1 cellular context compared by ENCODE assay signal in the genomic region with DNA sequence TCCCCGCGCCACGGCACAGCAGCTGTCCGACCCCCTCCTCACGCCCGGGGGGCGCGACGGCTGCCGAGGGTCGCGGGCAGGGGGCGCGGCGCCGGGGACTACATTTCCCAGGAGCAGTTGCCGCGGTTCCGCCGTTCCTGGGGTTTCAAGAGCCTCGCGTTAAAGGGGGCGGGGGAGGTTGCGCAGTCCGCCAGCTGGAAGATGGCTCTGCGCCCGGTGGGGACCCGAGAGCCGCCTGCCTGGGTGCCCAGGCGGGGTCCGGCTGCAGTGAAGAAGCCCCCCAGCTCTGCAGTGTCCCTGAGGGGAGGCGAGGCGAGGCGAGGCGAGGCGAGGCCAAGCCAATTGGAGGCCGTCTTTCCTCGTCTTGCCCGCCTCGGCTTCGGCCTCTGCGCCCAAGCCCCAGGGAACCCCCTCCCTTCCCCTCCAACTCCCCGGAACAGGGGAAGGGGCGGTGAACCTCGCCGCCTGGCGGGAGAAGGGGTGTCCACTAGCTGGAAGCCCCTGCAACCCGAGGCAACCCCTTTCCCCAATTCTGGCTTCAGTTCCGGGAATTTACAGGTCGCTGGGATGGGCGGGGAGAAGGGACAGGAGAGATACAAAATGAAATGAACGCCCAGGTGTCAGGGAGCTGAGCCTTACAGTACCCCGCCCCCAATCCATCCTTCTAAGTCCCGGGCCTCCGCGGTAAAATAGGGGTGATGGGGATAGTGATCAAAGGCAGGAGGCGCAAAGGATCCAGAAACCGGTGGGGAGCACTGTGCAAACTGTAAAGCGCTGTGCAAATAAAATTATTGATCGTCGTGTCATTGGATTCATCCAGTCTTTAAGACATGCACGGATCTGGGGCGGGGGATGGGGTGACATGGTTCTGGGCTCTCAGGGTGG.
TF ChIP-seq lines count a peak whose summit lies in the region.

No MANE protein-coding gene starts in this region.

TF ChIP-seq in K562, 482 proteins besides CTCF, POLR2A, EP300 and RAD21 (continued from another document and continues in another):
- TF ChIP-seq, protein P1, sequence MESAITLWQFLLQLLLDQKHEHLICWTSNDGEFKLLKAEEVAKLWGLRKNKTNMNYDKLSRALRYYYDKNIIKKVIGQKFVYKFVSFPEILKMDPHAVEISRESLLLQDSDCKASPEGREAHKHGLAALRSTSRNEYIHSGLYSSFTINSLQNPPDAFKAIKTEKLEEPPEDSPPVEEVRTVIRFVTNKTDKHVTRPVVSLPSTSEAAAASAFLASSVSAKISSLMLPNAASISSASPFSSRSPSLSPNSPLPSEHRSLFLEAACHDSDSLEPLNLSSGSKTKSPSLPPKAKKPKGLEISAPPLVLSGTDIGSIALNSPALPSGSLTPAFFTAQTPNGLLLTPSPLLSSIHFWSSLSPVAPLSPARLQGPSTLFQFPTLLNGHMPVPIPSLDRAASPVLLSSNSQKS (CRISPR knock-in tag; IDR thresholded peaks at IDR 0.05): no peak
- TF ChIP-seq CREBBP (IDR thresholded peaks at IDR 0.05; ENCODE audit: low read depth, low read length) (no peak), CEBPB (tag; IDR thresholded peaks at IDR 0.05) (peak; percentile 74), SAFB (IDR thresholded peaks at IDR 0.05; ENCODE audit: borderline replicate concordance, low read depth, low read length) (no peak), SMAD3 (CRISPR knock-in tag; conservative IDR thresholded peaks at IDR 0.05) (no peak), ZSCAN32 (CRISPR knock-in tag; IDR thresholded peaks at IDR 0.05) (no peak), SUPT5H (IDR thresholded peaks at IDR 0.05) (no peak), DPF2 (IDR thresholded peaks at IDR 0.05) (no peak), PHF8 (IDR thresholded peaks at IDR 0.05; ENCODE audit: borderline replicate concordance, low read length) (peak; percentile 40; the same call in 1 of the 2 replicates), FOXP1 (CRISPR knock-in tag; IDR thresholded peaks at IDR 0.05) (no peak), ZNF431 (CRISPR knock-in tag; IDR thresholded peaks at IDR 0.05) (no peak), SIX5 (IDR thresholded peaks at IDR 0.05; ENCODE audit: borderline replicate concordance in 1 of 2, insufficient read depth in 1 of 2, low read depth in 1 of 2, low read length in 2 of 2) (0 out of 4 replicates have a peak, but pooled peaks have one; percentile 36), ATF1 (CRISPR knock-in tag; IDR thresholded peaks at IDR 0.05) (no peak), ATF1 (tag; IDR thresholded peaks at IDR 0.05) (peak; percentile 35; the same call in 1 of the 2 replicates), CXXC5 (CRISPR knock-in tag; IDR thresholded peaks at IDR 0.05) (peak; percentile 78), NEUROD1 (IDR thresholded peaks at IDR 0.05; ENCODE audit: borderline replicate concordance, low read depth, low read length, partially characterized antibody) (no peak), PRPF4 (IDR thresholded peaks at IDR 0.05; ENCODE audit: insufficient read depth, low read depth, low read length, poor library complexity, severe bottlenecking) (no peak), CREM (IDR thresholded peaks at IDR 0.05; ENCODE audit: low read depth) (no peak), PHTF2 (CRISPR knock-in tag; IDR thresholded peaks at IDR 0.05) (no peak), TAF1 (IDR thresholded peaks at IDR 0.05; ENCODE audit: control insufficient read depth, extremely low read depth, insufficient read depth, low read length, severe bottlenecking) (no peak), SPI1 (IDR thresholded peaks at IDR 0.05; ENCODE audit: borderline replicate concordance, low read depth, low read length) (no peak), L3MBTL2 (IDR thresholded peaks at IDR 0.05) (no peak), HDAC1 (IDR thresholded peaks at IDR 0.05) (0 out of 4 replicates have a peak, but pooled peaks of 1 of the 2 experiments have one; percentile 12)
- TF ChIP-seq, protein P2, sequence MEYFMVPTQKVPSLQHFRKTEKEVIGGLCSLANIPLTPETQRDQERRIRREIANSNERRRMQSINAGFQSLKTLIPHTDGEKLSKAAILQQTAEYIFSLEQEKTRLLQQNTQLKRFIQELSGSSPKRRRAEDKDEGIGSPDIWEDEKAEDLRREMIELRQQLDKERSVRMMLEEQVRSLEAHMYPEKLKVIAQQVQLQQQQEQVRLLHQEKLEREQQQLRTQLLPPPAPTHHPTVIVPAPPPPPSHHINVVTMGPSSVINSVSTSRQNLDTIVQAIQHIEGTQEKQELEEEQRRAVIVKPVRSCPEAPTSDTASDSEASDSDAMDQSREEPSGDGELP (CRISPR knock-in tag; IDR thresholded peaks at IDR 0.05; ENCODE audit: borderline replicate concordance): peak; percentile 94
- TF ChIP-seq, protein P3, sequence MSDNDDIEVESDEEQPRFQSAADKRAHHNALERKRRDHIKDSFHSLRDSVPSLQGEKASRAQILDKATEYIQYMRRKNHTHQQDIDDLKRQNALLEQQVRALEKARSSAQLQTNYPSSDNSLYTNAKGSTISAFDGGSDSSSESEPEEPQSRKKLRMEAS (CRISPR knock-in tag; IDR thresholded peaks at IDR 0.05): 0 out of 2 replicates have a peak, but pooled peaks have one; percentile 37
- TF ChIP-seq, protein P4, sequence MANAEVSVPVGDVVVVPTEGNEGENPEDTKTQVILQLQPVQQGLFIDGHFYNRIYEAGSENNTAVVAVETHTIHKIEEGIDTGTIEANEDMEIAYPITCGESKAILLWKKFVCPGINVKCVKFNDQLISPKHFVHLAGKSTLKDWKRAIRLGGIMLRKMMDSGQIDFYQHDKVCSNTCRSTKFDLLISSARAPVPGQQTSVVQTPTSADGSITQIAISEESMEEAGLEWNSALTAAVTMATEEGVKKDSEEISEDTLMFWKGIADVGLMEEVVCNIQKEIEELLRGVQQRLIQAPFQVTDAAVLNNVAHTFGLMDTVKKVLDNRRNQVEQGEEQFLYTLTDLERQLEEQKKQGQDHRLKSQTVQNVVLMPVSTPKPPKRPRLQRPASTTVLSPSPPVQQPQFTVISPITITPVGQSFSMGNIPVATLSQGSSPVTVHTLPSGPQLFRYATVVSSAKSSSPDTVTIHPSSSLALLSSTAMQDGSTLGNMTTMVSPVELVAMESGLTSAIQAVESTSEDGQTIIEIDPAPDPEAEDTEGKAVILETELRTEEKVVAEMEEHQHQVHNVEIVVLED (CRISPR knock-in tag; IDR thresholded peaks at IDR 0.05): peak; percentile 50
- TF ChIP-seq, protein P5, sequence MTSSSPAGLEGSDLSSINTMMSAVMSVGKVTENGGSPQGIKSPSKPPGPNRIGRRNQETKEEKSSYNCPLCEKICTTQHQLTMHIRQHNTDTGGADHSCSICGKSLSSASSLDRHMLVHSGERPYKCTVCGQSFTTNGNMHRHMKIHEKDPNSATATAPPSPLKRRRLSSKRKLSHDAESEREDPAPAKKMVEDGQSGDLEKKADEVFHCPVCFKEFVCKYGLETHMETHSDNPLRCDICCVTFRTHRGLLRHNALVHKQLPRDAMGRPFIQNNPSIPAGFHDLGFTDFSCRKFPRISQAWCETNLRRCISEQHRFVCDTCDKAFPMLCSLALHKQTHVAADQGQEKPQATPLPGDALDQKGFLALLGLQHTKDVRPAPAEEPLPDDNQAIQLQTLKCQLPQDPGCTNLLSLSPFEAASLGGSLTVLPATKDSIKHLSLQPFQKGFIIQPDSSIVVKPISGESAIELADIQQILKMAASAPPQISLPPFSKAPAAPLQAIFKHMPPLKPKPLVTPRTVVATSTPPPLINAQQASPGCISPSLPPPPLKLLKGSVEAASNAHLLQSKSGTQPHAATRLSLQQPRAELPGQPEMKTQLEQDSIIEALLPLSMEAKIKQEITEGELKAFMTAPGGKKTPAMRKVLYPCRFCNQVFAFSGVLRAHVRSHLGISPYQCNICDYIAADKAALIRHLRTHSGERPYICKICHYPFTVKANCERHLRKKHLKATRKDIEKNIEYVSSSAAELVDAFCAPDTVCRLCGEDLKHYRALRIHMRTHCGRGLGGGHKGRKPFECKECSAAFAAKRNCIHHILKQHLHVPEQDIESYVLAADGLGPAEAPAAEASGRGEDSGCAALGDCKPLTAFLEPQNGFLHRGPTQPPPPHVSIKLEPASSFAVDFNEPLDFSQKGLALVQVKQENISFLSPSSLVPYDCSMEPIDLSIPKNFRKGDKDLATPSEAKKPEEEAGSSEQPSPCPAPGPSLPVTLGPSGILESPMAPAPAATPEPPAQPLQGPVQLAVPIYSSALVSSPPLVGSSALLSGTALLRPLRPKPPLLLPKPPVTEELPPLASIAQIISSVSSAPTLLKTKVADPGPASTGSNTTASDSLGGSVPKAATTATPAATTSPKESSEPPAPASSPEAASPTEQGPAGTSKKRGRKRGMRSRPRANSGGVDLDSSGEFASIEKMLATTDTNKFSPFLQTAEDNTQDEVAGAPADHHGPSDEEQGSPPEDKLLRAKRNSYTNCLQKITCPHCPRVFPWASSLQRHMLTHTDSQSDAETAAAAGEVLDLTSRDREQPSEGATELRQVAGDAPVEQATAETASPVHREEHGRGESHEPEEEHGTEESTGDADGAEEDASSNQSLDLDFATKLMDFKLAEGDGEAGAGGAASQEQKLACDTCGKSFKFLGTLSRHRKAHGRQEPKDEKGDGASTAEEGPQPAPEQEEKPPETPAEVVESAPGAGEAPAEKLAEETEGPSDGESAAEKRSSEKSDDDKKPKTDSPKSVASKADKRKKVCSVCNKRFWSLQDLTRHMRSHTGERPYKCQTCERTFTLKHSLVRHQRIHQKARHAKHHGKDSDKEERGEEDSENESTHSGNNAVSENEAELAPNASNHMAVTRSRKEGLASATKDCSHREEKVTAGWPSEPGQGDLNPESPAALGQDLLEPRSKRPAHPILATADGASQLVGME (CRISPR knock-in tag; IDR thresholded peaks at IDR 0.05): no peak
- TF ChIP-seq, protein P6, sequence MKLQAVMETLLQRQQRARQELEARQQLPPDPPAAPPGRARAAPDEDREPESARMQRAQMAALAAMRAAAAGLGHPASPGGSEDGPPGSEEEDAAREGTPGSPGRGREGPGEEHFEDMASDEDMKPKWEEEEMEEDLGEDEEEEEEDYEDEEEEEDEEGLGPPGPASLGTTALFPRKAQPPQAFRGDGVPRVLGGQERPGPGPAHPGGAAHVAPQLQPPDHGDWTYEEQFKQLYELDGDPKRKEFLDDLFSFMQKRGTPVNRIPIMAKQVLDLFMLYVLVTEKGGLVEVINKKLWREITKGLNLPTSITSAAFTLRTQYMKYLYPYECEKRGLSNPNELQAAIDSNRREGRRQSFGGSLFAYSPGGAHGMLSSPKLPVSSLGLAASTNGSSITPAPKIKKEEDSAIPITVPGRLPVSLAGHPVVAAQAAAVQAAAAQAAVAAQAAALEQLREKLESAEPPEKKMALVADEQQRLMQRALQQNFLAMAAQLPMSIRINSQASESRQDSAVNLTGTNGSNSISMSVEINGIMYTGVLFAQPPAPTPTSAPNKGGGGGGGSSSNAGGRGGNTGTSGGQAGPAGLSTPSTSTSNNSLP (IDR thresholded peaks at IDR 0.05; ENCODE audit: borderline replicate concordance, low read depth, low read length): no peak
- TF ChIP-seq, protein P7, sequence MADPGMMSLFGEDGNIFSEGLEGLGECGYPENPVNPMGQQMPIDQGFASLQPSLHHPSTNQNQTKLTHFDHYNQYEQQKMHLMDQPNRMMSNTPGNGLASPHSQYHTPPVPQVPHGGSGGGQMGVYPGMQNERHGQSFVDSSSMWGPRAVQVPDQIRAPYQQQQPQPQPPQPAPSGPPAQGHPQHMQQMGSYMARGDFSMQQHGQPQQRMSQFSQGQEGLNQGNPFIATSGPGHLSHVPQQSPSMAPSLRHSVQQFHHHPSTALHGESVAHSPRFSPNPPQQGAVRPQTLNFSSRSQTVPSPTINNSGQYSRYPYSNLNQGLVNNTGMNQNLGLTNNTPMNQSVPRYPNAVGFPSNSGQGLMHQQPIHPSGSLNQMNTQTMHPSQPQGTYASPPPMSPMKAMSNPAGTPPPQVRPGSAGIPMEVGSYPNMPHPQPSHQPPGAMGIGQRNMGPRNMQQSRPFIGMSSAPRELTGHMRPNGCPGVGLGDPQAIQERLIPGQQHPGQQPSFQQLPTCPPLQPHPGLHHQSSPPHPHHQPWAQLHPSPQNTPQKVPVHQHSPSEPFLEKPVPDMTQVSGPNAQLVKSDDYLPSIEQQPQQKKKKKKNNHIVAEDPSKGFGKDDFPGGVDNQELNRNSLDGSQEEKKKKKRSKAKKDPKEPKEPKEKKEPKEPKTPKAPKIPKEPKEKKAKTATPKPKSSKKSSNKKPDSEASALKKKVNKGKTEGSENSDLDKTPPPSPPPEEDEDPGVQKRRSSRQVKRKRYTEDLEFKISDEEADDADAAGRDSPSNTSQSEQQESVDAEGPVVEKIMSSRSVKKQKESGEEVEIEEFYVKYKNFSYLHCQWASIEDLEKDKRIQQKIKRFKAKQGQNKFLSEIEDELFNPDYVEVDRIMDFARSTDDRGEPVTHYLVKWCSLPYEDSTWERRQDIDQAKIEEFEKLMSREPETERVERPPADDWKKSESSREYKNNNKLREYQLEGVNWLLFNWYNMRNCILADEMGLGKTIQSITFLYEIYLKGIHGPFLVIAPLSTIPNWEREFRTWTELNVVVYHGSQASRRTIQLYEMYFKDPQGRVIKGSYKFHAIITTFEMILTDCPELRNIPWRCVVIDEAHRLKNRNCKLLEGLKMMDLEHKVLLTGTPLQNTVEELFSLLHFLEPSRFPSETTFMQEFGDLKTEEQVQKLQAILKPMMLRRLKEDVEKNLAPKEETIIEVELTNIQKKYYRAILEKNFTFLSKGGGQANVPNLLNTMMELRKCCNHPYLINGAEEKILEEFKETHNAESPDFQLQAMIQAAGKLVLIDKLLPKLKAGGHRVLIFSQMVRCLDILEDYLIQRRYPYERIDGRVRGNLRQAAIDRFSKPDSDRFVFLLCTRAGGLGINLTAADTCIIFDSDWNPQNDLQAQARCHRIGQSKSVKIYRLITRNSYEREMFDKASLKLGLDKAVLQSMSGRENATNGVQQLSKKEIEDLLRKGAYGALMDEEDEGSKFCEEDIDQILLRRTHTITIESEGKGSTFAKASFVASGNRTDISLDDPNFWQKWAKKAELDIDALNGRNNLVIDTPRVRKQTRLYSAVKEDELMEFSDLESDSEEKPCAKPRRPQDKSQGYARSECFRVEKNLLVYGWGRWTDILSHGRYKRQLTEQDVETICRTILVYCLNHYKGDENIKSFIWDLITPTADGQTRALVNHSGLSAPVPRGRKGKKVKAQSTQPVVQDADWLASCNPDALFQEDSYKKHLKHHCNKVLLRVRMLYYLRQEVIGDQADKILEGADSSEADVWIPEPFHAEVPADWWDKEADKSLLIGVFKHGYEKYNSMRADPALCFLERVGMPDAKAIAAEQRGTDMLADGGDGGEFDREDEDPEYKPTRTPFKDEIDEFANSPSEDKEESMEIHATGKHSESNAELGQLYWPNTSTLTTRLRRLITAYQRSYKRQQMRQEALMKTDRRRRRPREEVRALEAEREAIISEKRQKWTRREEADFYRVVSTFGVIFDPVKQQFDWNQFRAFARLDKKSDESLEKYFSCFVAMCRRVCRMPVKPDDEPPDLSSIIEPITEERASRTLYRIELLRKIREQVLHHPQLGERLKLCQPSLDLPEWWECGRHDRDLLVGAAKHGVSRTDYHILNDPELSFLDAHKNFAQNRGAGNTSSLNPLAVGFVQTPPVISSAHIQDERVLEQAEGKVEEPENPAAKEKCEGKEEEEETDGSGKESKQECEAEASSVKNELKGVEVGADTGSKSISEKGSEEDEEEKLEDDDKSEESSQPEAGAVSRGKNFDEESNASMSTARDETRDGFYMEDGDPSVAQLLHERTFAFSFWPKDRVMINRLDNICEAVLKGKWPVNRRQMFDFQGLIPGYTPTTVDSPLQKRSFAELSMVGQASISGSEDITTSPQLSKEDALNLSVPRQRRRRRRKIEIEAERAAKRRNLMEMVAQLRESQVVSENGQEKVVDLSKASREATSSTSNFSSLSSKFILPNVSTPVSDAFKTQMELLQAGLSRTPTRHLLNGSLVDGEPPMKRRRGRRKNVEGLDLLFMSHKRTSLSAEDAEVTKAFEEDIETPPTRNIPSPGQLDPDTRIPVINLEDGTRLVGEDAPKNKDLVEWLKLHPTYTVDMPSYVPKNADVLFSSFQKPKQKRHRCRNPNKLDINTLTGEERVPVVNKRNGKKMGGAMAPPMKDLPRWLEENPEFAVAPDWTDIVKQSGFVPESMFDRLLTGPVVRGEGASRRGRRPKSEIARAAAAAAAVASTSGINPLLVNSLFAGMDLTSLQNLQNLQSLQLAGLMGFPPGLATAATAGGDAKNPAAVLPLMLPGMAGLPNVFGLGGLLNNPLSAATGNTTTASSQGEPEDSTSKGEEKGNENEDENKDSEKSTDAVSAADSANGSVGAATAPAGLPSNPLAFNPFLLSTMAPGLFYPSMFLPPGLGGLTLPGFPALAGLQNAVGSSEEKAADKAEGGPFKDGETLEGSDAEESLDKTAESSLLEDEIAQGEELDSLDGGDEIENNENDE (IDR thresholded peaks at IDR 0.05; ENCODE audit: low read depth, low read length): no peak
